In genomic region chr6:117244571-117244970, GRCh38 we compare ENCODE assay signal across 11 cellular contexts. TPM values are rescaled to one million over a fixed set of nuclear protein-coding genes. Genes with fewer than 3 reads are reported as not detected.
"Had no signal": no experiment of that assay in that cellular context is flagged by ENCODE, and none has a peak within 500 bp of the region (broad histone marks: within the 10 kb centered on the region; RNA-seq: fewer than 3 reads in every experiment).

No MANE protein-coding gene starts in this region.

RNA-seq across cellular contexts. Expression of gene VGLL2, which starts 20.8 kb away (rescaled TPM):
- total RNA-seq: bronchial epithelial cell; colonic mucosa; dermis microvascular lymphatic vessel endothelial cell; gastroesophageal sphincter; lung; mesenteric fat pad; mucosa of gallbladder; omental fat pad; T-helper 1 cell treated with Interleukin-12 subunit alpha and Interleukin-12 subunit beta and Interleukin-4 antibody, amounts not matched to agents 30 ng/mL and 1 ng/mL, for 36 hours; transverse colon; uterus had no signal
- polyA plus RNA-seq: lung had no signal
